Comparison of ENCODE assay signal across 16 cellular contexts in the genomic region with DNA sequence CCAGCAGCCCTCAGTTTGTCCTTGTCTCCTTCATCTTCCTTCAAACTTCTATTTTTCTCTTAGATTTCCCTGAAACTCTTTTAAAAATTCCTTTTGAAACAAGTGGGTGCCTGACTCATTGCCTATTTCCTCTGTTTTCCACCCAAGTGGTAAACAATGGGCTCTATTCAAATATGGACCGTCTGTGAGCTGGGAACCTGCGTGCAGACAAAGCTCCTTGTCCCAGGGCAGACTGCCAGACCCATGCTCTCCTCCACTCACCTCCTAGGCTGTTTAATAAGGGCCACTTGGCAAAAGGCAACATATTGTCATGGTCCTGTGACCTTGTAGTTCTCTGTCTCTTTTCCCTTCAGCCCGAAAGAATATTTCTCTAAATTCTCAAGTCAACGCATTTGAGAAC.
DNase-seq lines count a peak whose midpoint lies in the region; ATAC-seq, FAIRE-seq and TF ChIP-seq lines count a peak whose summit lies in the region.
"Had no signal": no experiment of that assay in that cellular context is flagged by ENCODE, and none has a peak within 500 bp of the region (broad histone marks: within the 10 kb centered on the region; RNA-seq: fewer than 3 reads in every experiment).

No MANE protein-coding gene starts in this region.

- H3K4me3 ChIP-seq in right atrium auricular region (no peak overlapping the region), adipocyte (ENCODE audit: low read length) (no peak overlapping the region), left ventricle myocardium inferior (no peak overlapping the region)
- H3K4me3 ChIP-seq: A549, adrenal gland, stomach had no signal

- H3K27ac ChIP-seq in right atrium auricular region (peak overlapping the region in 1 of 2 donors; percentile 31), left ventricle myocardium inferior (replicated peaks) (peak overlapping the region; percentile 31)
- H3K27ac ChIP-seq: A549, adrenal gland, neutrophil, stomach had no signal

- no peaks in the 10 kb centered on the region for H3K36me3 ChIP-seq in right atrium auricular region
- no peaks in the 10 kb centered on the region for H3K36me3 ChIP-seq in adipocyte (ENCODE audit: control insufficient read depth, insufficient read depth, low read length, severe bottlenecking)
- no peaks in the 10 kb centered on the region for H3K36me3 ChIP-seq in left ventricle myocardium inferior
- H3K36me3 ChIP-seq: adrenal gland, neutrophil, stomach had no signal

- peak overlapping the region; percentile 73 for H3K9ac ChIP-seq in adipocyte (ENCODE audit: low read length)

- peak; percentile 78 for DNase-seq in cardiac septum (ENCODE audit: low spot score)
- no peak for DNase-seq in right atrium auricular region (ENCODE audit: low spot score)
- DNase-seq in adipocyte (ENCODE audit: low read depth), result peak; percentile 53
- peak; percentile 42 for DNase-seq in left ventricle myocardium inferior
- peak; percentile 74 for DNase-seq in urothelium cell line (ENCODE audit: low spot score)
- no peak for DNase-seq in NCI-H146 treated with DMSO at 0.1 percent for 48 hours (lab: John Stamatoyannopoulos, UW; ENCODE audit: unreplicated experiment)
- DNase-seq in stimulated activated CD4-positive, alpha-beta T cell treated with anti-CD3 and anti-CD28 coated beads, Interleukin-4, amount 100 ng/mL, for 1 hour, result no peak
- DNase-seq: activated CD8-positive, alpha-beta memory T cell treated with anti-CD3 and anti-CD28 coated beads, Interleukin-2, amount 50 U/mL, for 4 hours; OCI-M1; stimulated activated CD4-positive, alpha-beta T cell treated with anti-CD3 and anti-CD28 coated beads, Interleukin-2, amount 100 ng/mL, for 24 hours; stomach had no signal

- intact Hi-C loops in cardiac septum (cut with DNase I), result no loop called here
- intact Hi-C loops in left ventricle myocardium inferior (cut with micrococcal nuclease), result no loop called here

- H3K4me1 ChIP-seq in right atrium auricular region, result peaks cover 0 to 9% of the 10 kb centered on the region in 2 donors
- peaks cover 29% of the 10 kb centered on the region for H3K4me1 ChIP-seq in adipocyte (ENCODE audit: control insufficient read depth, insufficient read depth, low read length)
- H3K4me1 ChIP-seq in left ventricle myocardium inferior, result peaks cover 15% of the 10 kb centered on the region
- H3K4me1 ChIP-seq: A549, adrenal gland, stomach had no signal

- H3K9me3 ChIP-seq in right atrium auricular region (no peaks in the 10 kb centered on the region), adipocyte (ENCODE audit: control insufficient read depth, low read length) (no peaks in the 10 kb centered on the region), left ventricle myocardium inferior (replicated peaks) (no peaks in the 10 kb centered on the region)
- H3K9me3 ChIP-seq: A549, adrenal gland, neutrophil, stomach had no signal

- TF ChIP-seq CTCF in right atrium auricular region (IDR thresholded peaks at IDR 0.05) (no peak), left ventricle myocardium inferior (IDR thresholded peaks at IDR 0.05; ENCODE audit: borderline replicate concordance) (no peak)

- no peak for ATAC-seq in GM21619 (IDR thresholded peaks at IDR 0.05; ENCODE audit: unreplicated experiment)
- ATAC-seq: A549 had no signal

- H3K27me3 ChIP-seq in right atrium auricular region (no peaks in the 10 kb centered on the region), adipocyte (replicated peaks; ENCODE audit: control insufficient read depth, insufficient read depth, low read length) (no peaks in the 10 kb centered on the region), left ventricle myocardium inferior (ENCODE audit: low read depth) (no peaks in the 10 kb centered on the region)
- H3K27me3 ChIP-seq: adrenal gland, stomach had no signal

- no peak for FAIRE-seq in urothelium cell line (lab: Jason Lieb, UNC)
- FAIRE-seq: A549, TTC549 had no signal

Comparison
In these comparisons a context has a peak if more than half of its experiments do, and no peak if none do; other contexts are left out.
1. DNase-seq: peak in cardiac septum (single experiment), adipocyte (single experiment), left ventricle myocardium inferior (single experiment) and urothelium cell line (single experiment); none in right atrium auricular region (single experiment), NCI-H146 treated with DMSO at 0.1 percent for 48 hours (single experiment) and stimulated activated CD4-positive, alpha-beta T cell treated with anti-CD3 and anti-CD28 coated beads, Interleukin-4, amount 100 ng/mL, for 1 hour (single experiment).